Comparison of ENCODE assay signal across 1 cellular context in the genomic region with DNA sequence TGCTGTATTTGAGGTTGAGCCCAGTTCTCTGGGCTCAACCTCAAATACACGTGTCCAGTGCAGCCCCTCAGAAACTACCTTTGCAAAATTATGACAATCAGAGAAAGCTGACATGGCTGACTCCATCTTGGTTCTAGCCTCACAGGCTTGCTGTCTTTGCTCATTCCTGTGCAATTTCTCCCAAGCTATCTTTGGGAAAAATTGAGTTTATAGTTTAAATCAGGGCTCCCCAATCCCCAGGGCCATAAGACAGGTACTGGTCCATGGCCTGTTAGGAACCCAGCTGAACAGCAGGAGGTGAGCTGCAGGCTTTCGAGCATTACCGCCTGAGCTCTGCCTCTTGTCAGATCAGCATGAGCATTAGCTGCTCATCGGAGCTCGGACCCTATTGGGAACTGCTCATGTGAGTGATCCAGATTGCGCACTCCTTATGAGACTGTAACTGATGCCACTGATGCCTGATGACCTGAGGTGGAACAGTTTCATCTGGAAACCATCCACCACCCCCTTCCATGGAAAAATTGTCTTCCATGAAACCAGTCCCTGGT. TPM values are rescaled to one million over a fixed set of nuclear protein-coding genes. Genes with fewer than 3 reads are reported as not detected.
"Had no signal": no experiment of that assay in that cellular context is flagged by ENCODE, and none has a peak within 500 bp of the region (broad histone marks: within the 10 kb centered on the region; RNA-seq: fewer than 3 reads in every experiment).

No MANE protein-coding gene starts in this region.

RNA-seq across cellular contexts. Expression of a gene that starts 2.7 kb away (rescaled TPM):
- polyA plus RNA-seq: SK-N-SH had no signal
